16 cellular contexts compared by ENCODE assay signal in genomic region chr7:143434660-143435059, GRCh38. TPM values are rescaled to one million over a fixed set of nuclear protein-coding genes. Genes with fewer than 3 reads are reported as not detected.
DNase-seq lines count a peak whose midpoint lies in the region; ATAC-seq, FAIRE-seq and TF ChIP-seq lines count a peak whose summit lies in the region.
"Had no signal": no experiment of that assay in that cellular context is flagged by ENCODE, and none has a peak within 500 bp of the region (broad histone marks: within the 10 kb centered on the region; RNA-seq: fewer than 3 reads in every experiment).

No MANE protein-coding gene starts in this region.

- H3K79me2 ChIP-seq in K562 (ENCODE audit: control insufficient read depth, insufficient read depth, low read length) (no peaks in the 10 kb centered on the region), trophoblast cell (ENCODE audit: control insufficient read depth, insufficient read depth, low read length, poor library complexity) (no peaks in the 10 kb centered on the region)

- TF ChIP-seq CTCF in K562 (IDR thresholded peaks at IDR 0.05 in 2 of 3, conservative IDR thresholded peaks at IDR 0.05 in 1 of 3; ENCODE audit: insufficient read depth in 2 of 3, low read depth in 1 of 3, low read length in 3 of 3), result no peak

- H3K9ac ChIP-seq in K562 (ENCODE audit: insufficient read depth in 1 of 2, low read depth in 2 of 2, low read length in 2 of 2) (no peak overlapping the region), trophoblast cell (ENCODE audit: low read length) (no peak overlapping the region)

- no peak overlapping the region for H3K18ac ChIP-seq in trophoblast cell (ENCODE audit: low read length)

- no peak for TF ChIP-seq POLR2A in K562 (conservative IDR thresholded peaks at IDR 0.05)

- no peaks in the 10 kb centered on the region for H3K27me3 ChIP-seq in K562 (ENCODE audit: control insufficient read depth in 2 of 2, insufficient read depth in 2 of 2, low read length in 2 of 2)
- no peaks in the 10 kb centered on the region for H3K27me3 ChIP-seq in trophoblast cell (ENCODE audit: insufficient read depth, low read length)

- POLR2A ChIA-PET in K562 (lab: Yijun Ruan, JAX), result interaction anchor here (0.7 to 0.8 kb wide), 3 partner anchors 10 to 143 kb away, joined by 3 to 4 read pairs (median 3); no protein-coding TSS in a partner anchor

- in situ Hi-C loops in K562 (cut with MboI), result no loop called here

- no peak overlapping the region for H2BK5ac ChIP-seq in trophoblast cell (ENCODE audit: low read depth, low read length, poor library complexity)

- FAIRE-seq in K562 (lab: Jason Lieb, UNC), result peak; percentile 54
- FAIRE-seq in urothelium cell line (lab: Jason Lieb, UNC), result no peak
- FAIRE-seq: GM19239 had no signal

- TF ChIP-seq EP300 in K562 (IDR thresholded peaks at IDR 0.05; ENCODE audit: low read length), result no peak

- DNase-seq in NCI-H748 (lab: John Stamatoyannopoulos, UW; ENCODE audit: unreplicated experiment), result peak; percentile 17
- no peak for DNase-seq in NCI-H748 treated with DMSO at 0.1 percent for 48 hours (lab: John Stamatoyannopoulos, UW)
- DNase-seq in K562 (ENCODE audit: extremely low read depth in 1 of 4, low spot score in 3 of 4), result peak in 1 of 4 experiments; percentile 61
- peak; percentile 60 for DNase-seq in left ventricle myocardium superior
- peak; percentile 23 for DNase-seq in urothelium cell line (ENCODE audit: low spot score)
- no peak for DNase-seq in C1 segment of cervical spinal cord (lab: John Stamatoyannopoulos, UW)
- DNase-seq in trophoblast cell, result no peak
- DNase-seq: anterior cingulate cortex; endodermal cell; HFFc6; stimulated activated CD4-positive, alpha-beta T cell treated with anti-CD3 and anti-CD28 coated beads, Interleukin-2, amount 100 ng/mL, for 24 hours; stimulated activated naive CD4-positive, alpha-beta T cell treated with Interleukin-2 at 50 U/mL for 16 hours had no signal

- H3K9me3 ChIP-seq in K562 (replicated peaks; ENCODE audit: control insufficient read depth, insufficient read depth, low read depth, low read length), result no peaks in the 10 kb centered on the region
- H3K9me3 ChIP-seq in trophoblast cell (ENCODE audit: insufficient read depth, low read depth, low read length), result no peaks in the 10 kb centered on the region

- no peak overlapping the region for H2BK120ac ChIP-seq in trophoblast cell (ENCODE audit: insufficient read depth, low read length, poor library complexity)

- no peaks in the 10 kb centered on the region for H4K20me1 ChIP-seq in K562 (replicated peaks; ENCODE audit: control insufficient read depth, insufficient read depth, low read length)

- H3K4me2 ChIP-seq in K562 (ENCODE audit: insufficient read depth, low read length) (peak overlapping the region; percentile 11; the same call in 1 of the 2 replicates), trophoblast cell (ENCODE audit: low read length) (no peak overlapping the region)

- H2AFZ ChIP-seq in K562 (ENCODE audit: low read depth, low read length), result peak overlapping the region; percentile 69
- no peak overlapping the region for H2AFZ ChIP-seq in trophoblast cell (ENCODE audit: insufficient read depth, low read length, poor library complexity)

- no peak overlapping the region for H3K14ac ChIP-seq in trophoblast cell (ENCODE audit: low read length)

- 28% methylated on average over 9 of the region's 9 CpGs for WGBS in K562 (ENCODE audit: insufficient coverage, low coverage, missing lambda C conversion rate)
- WGBS in trophoblast cell (ENCODE audit: extremely low coverage, insufficient coverage, insufficient read length), result no CpG with 5 or more reads among the region's 9 CpGs

- H2AK5ac ChIP-seq in trophoblast cell (ENCODE audit: low read length), result no peak overlapping the region

- no peak overlapping the region for H3K4me3 ChIP-seq in K562
- H3K4me3 ChIP-seq in trophoblast cell (ENCODE audit: low read depth, low read length), result no peak overlapping the region

- BruUV-seq in K562 (replicated peaks; lab: Mats Ljungman, UMichigan), result no TSS peak

- H3K4ac ChIP-seq in trophoblast cell (ENCODE audit: low read depth, low read length), result no peak overlapping the region

- intact Hi-C loops in K562 (cut with micrococcal nuclease) (no loop called here), left ventricle myocardium superior (cut with micrococcal nuclease) (no loop called here)

- H3K36me3 ChIP-seq in K562 (ENCODE audit: control insufficient read depth, insufficient read depth, low read length) (no peaks in the 10 kb centered on the region), trophoblast cell (ENCODE audit: control insufficient read depth in 1 of 2, insufficient read depth in 2 of 2, low read length in 2 of 2) (no peaks in the 10 kb centered on the region)

- no peaks in the 10 kb centered on the region for H3K9me1 ChIP-seq in K562 (ENCODE audit: control insufficient read depth, insufficient read depth, low read length)

- no peak overlapping the region for H2BK12ac ChIP-seq in trophoblast cell (ENCODE audit: low read length)

- H4K8ac ChIP-seq in trophoblast cell (ENCODE audit: low read depth, low read length), result no peak overlapping the region

- no peak overlapping the region for H4K12ac ChIP-seq in trophoblast cell (ENCODE audit: low read depth, low read length)

- H3K79me1 ChIP-seq in trophoblast cell (ENCODE audit: low read length), result no peaks in the 10 kb centered on the region

- H3K27ac ChIP-seq in K562 (ENCODE audit: extremely low read depth, low read depth, low read length) (no peak overlapping the region), trophoblast cell (ENCODE audit: low read depth, low read length) (no peak overlapping the region)

- H3K4me1 ChIP-seq in K562 (replicated peaks in 1 of 2; ENCODE audit: control insufficient read depth in 2 of 2, insufficient read depth in 2 of 2, low read length in 2 of 2), result peaks cover 0 to 3% of the 10 kb centered on the region in 2 experiments; a peak in 1 of 5 replicates
- no peaks in the 10 kb centered on the region for H3K4me1 ChIP-seq in trophoblast cell (ENCODE audit: control insufficient read depth in 1 of 2, insufficient read depth in 2 of 2, low read length in 2 of 2)

- H4K91ac ChIP-seq in trophoblast cell (ENCODE audit: low read depth, low read length), result no peak overlapping the region

- CTCF ChIA-PET in K562 (lab: Yijun Ruan, JAX; ENCODE audit: low intra/inter-chr PET ratio), result no interaction called here

- TF ChIP-seq RAD21 in K562 (CRISPR knock-in tag; conservative IDR thresholded peaks at IDR 0.05 in 1 of 2, IDR thresholded peaks at IDR 0.05 in 1 of 2), result no peak

- H3K23ac ChIP-seq in trophoblast cell (ENCODE audit: low read length), result no peak overlapping the region

- ATAC-seq in K562, result peak; percentile 72
- peak; percentile 56 for ATAC-seq in left ventricle myocardium superior
- no peak for ATAC-seq in HG02763 (IDR thresholded peaks at IDR 0.05; ENCODE audit: unreplicated experiment)

RNA-seq across cellular contexts. Expression of gene TAS2R60, which starts 8.6 kb away (rescaled TPM):
- total RNA-seq in K562 (2011; cell fraction: chromatin; rRNA removed; ENCODE audit: low replicate concordance), result 1.6 and 5.5 TPM in 2 replicates
- total RNA-seq in K562 (2011; cell fraction: nucleolus; rRNA removed), result 1.0 and 1.1 TPM in 2 replicates
- 0.88 and 3.2 TPM in 2 replicates for total RNA-seq in K562 (2011; cell fraction: nucleoplasm; rRNA removed)
- total RNA-seq in K562 (2014; rRNA removed), result not detected in 2 replicates
- not detected in 2 replicates for total RNA-seq in K562 (2014; rRNA removed; fragmentation: Illumina TruSeq; extraction: Trizol)
- total RNA-seq in K562 (2015; rRNA removed; fragmentation: Illumina TruSeq; extraction: Trizol), result not detected in 2 replicates
- not detected in 2 replicates for total RNA-seq in K562 (2021)
- polyA plus RNA-seq in K562 (2011; rRNA removed), result 0.08 TPM in 2 replicates
- not detected in 2 replicates for polyA plus RNA-seq in K562 (2011; cell fraction: cytosol; rRNA removed)
- polyA plus RNA-seq in K562 (2011; cell fraction: nucleus; rRNA removed), result 0.33 and 0.53 TPM in 2 replicates
- polyA plus RNA-seq in K562 (2012), result 0.08 and 0.14 TPM in 2 replicates
- polyA plus RNA-seq in K562 (2014; fragmentation: Illumina TruSeq; extraction: Trizol), result not detected in 2 replicates
- not detected for polyA plus RNA-seq in K562 (2014; fragmentation: Nextera tagmentation; extraction: Ambion mirVana)
- 0.28 TPM in 1 of 2 replicates, not detected in the other for polyA plus RNA-seq in K562 (2014; rRNA removed)
- polyA minus RNA-seq in K562 (2011; rRNA and poly(A)+ RNA removed), result 0.27 and 0.46 TPM in 2 replicates
- polyA minus RNA-seq in K562 (2011; cell fraction: cytosol; rRNA and poly(A)+ RNA removed), result not detected in 2 replicates
- 0.54 and 0.67 TPM in 2 replicates for polyA minus RNA-seq in K562 (2011; cell fraction: nucleus; rRNA and poly(A)+ RNA removed)
- not detected for total RNA-seq in left ventricle myocardium superior
- not detected in 2 replicates for polyA plus RNA-seq in trophoblast cell (2013)
- total RNA-seq: HFFc6, neural crest cell, OCI-LY7 had no signal

RNA-seq across cellular contexts. Expression of gene EPHA1, which starts 26.0 kb away (rescaled TPM):
- 0.37 TPM in 1 of 2 replicates, not detected in the other for total RNA-seq in K562 (2011; cell fraction: chromatin; rRNA removed; ENCODE audit: low replicate concordance)
- total RNA-seq in K562 (2011; cell fraction: nucleolus; rRNA removed), result 0.26 and 0.67 TPM in 2 replicates
- total RNA-seq in K562 (2011; cell fraction: nucleoplasm; rRNA removed), result 0.37 TPM in 1 of 2 replicates, not detected in the other
- not detected in 2 replicates for total RNA-seq in K562 (2014; rRNA removed)
- total RNA-seq in K562 (2014; rRNA removed; fragmentation: Illumina TruSeq; extraction: Trizol), result not detected in 2 replicates
- not detected in 2 replicates for total RNA-seq in K562 (2015; rRNA removed; fragmentation: Illumina TruSeq; extraction: Trizol)
- 0.22 and 0.25 TPM in 2 replicates for total RNA-seq in K562 (2021)
- 0.07 and 0.32 TPM in 2 replicates for polyA plus RNA-seq in K562 (2011; rRNA removed)
- 0.03 and 0.39 TPM in 2 replicates for polyA plus RNA-seq in K562 (2011; cell fraction: cytosol; rRNA removed)
- 0.25 and 1.1 TPM in 2 replicates for polyA plus RNA-seq in K562 (2011; cell fraction: nucleus; rRNA removed)
- polyA plus RNA-seq in K562 (2012), result 2.7 and 3.5 TPM in 2 replicates
- not detected in 2 replicates for polyA plus RNA-seq in K562 (2014; fragmentation: Illumina TruSeq; extraction: Trizol)
- polyA plus RNA-seq in K562 (2014; fragmentation: Nextera tagmentation; extraction: Ambion mirVana), result not detected
- polyA plus RNA-seq in K562 (2014; rRNA removed), result 0.05 and 0.57 TPM in 2 replicates
- 0.14 TPM in 1 of 2 replicates, not detected in the other for polyA minus RNA-seq in K562 (2011; rRNA and poly(A)+ RNA removed)
- not detected in 2 replicates for polyA minus RNA-seq in K562 (2011; cell fraction: cytosol; rRNA and poly(A)+ RNA removed)
- 0.54 TPM in 1 of 2 replicates, not detected in the other for polyA minus RNA-seq in K562 (2011; cell fraction: nucleus; rRNA and poly(A)+ RNA removed)
- total RNA-seq in left ventricle myocardium superior, result not detected
- 26.1 and 27.4 TPM in 2 replicates for polyA plus RNA-seq in trophoblast cell (2013)
- total RNA-seq: HFFc6, neural crest cell, OCI-LY7 had no signal

RNA-seq across cellular contexts. Expression of gene TAS2R41, which starts 43.0 kb away (rescaled TPM):
- total RNA-seq in K562 (2011; cell fraction: chromatin; rRNA removed; ENCODE audit: low replicate concordance), result 0.69 and 0.83 TPM in 2 replicates
- 0.50 and 1.4 TPM in 2 replicates for total RNA-seq in K562 (2011; cell fraction: nucleolus; rRNA removed)
- total RNA-seq in K562 (2011; cell fraction: nucleoplasm; rRNA removed), result 2.1 and 2.3 TPM in 2 replicates
- not detected in 2 replicates for total RNA-seq in K562 (2014; rRNA removed)
- not detected in 2 replicates for total RNA-seq in K562 (2014; rRNA removed; fragmentation: Illumina TruSeq; extraction: Trizol)
- not detected in 2 replicates for total RNA-seq in K562 (2015; rRNA removed; fragmentation: Illumina TruSeq; extraction: Trizol)
- not detected in 2 replicates for total RNA-seq in K562 (2021)
- polyA plus RNA-seq in K562 (2011; rRNA removed), result not detected in 2 replicates
- polyA plus RNA-seq in K562 (2011; cell fraction: cytosol; rRNA removed), result not detected in 2 replicates
- 0.14 and 0.17 TPM in 2 replicates for polyA plus RNA-seq in K562 (2011; cell fraction: nucleus; rRNA removed)
- 0.18 TPM in 1 of 2 replicates, not detected in the other for polyA plus RNA-seq in K562 (2012)
- not detected in 2 replicates for polyA plus RNA-seq in K562 (2014; fragmentation: Illumina TruSeq; extraction: Trizol)
- polyA plus RNA-seq in K562 (2014; fragmentation: Nextera tagmentation; extraction: Ambion mirVana), result not detected
- polyA plus RNA-seq in K562 (2014; rRNA removed), result not detected in 2 replicates
- polyA minus RNA-seq in K562 (2011; rRNA and poly(A)+ RNA removed), result 0.36 and 0.39 TPM in 2 replicates
- polyA minus RNA-seq in K562 (2011; cell fraction: cytosol; rRNA and poly(A)+ RNA removed), result not detected in 2 replicates
- 0.67 and 0.81 TPM in 2 replicates for polyA minus RNA-seq in K562 (2011; cell fraction: nucleus; rRNA and poly(A)+ RNA removed)
- not detected for total RNA-seq in left ventricle myocardium superior
- not detected in 2 replicates for polyA plus RNA-seq in trophoblast cell (2013)
- total RNA-seq: HFFc6, neural crest cell, OCI-LY7 had no signal

RNA-seq across cellular contexts. Expression of gene ZYX, which starts 53.5 kb away (rescaled TPM):
- 38.7 and 99.5 TPM in 2 replicates for total RNA-seq in K562 (2011; cell fraction: chromatin; rRNA removed; ENCODE audit: low replicate concordance)
- 54.7 and 66.9 TPM in 2 replicates for total RNA-seq in K562 (2011; cell fraction: nucleolus; rRNA removed)
- total RNA-seq in K562 (2011; cell fraction: nucleoplasm; rRNA removed), result 41.5 and 64.4 TPM in 2 replicates
- total RNA-seq in K562 (2014; rRNA removed), result 26.9 and 37.8 TPM in 2 replicates
- 9.2 and 11.5 TPM in 2 replicates for total RNA-seq in K562 (2014; rRNA removed; fragmentation: Illumina TruSeq; extraction: Trizol)
- total RNA-seq in K562 (2015; rRNA removed; fragmentation: Illumina TruSeq; extraction: Trizol), result 15.7 and 17.3 TPM in 2 replicates
- total RNA-seq in K562 (2021), result 114 and 130 TPM in 2 replicates
- polyA plus RNA-seq in K562 (2011; rRNA removed), result 9.0 and 18.5 TPM in 2 replicates
- polyA plus RNA-seq in K562 (2011; cell fraction: cytosol; rRNA removed), result 15.7 and 26.2 TPM in 2 replicates
- 53.7 and 98.4 TPM in 2 replicates for polyA plus RNA-seq in K562 (2011; cell fraction: nucleus; rRNA removed)
- 141 and 252 TPM in 2 replicates for polyA plus RNA-seq in K562 (2012)
- polyA plus RNA-seq in K562 (2014; fragmentation: Illumina TruSeq; extraction: Trizol), result 81.7 and 116 TPM in 2 replicates
- polyA plus RNA-seq in K562 (2014; fragmentation: Nextera tagmentation; extraction: Ambion mirVana), result 1 to 10 TPM; 1.8 to 3.1 TPM
- 30.0 and 35.0 TPM in 2 replicates for polyA plus RNA-seq in K562 (2014; rRNA removed)
- 8.3 and 9.5 TPM in 2 replicates for polyA minus RNA-seq in K562 (2011; rRNA and poly(A)+ RNA removed)
- polyA minus RNA-seq in K562 (2011; cell fraction: cytosol; rRNA and poly(A)+ RNA removed), result 57.5 and 83.9 TPM in 2 replicates
- 35.4 and 38.0 TPM in 2 replicates for polyA minus RNA-seq in K562 (2011; cell fraction: nucleus; rRNA and poly(A)+ RNA removed)
- 73.9 TPM for total RNA-seq in left ventricle myocardium superior
- polyA plus RNA-seq in trophoblast cell (2013), result 275 TPM in 2 replicates

Comparison
In these comparisons a context has a peak if more than half of its experiments do, and no peak if none do; other contexts are left out.
1. DNase-seq: peak in NCI-H748 (single experiment), left ventricle myocardium superior (single experiment) and urothelium cell line (single experiment); none in NCI-H748 treated with DMSO at 0.1 percent for 48 hours (single experiment), C1 segment of cervical spinal cord (0 of 14) and trophoblast cell (0 of 2).